In the genomic region with DNA sequence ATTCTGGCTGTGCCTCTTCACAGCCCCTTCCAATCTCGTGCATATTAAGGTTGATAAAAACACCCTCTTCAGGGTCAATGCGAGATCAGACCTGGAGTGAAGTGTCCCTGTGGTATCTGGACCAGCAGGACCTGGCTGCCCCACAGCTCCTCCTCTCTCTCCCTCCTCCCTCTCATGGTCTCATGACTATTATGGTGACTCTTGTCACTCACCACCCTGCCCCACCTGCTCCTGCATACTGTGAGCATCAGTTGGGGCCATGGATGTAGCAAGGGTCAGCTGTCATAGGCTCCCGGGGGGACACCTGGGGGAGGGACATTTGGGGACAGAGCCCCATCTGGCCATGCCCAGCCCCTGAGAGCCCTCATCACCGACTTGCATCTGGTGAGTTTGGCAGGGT, we compare ENCODE assay signal across 23 cellular contexts. TPM values are rescaled to one million over a fixed set of nuclear protein-coding genes. Genes with fewer than 3 reads are reported as not detected.
DNase-seq lines count a peak whose midpoint lies in the region; ATAC-seq, FAIRE-seq and TF ChIP-seq lines count a peak whose summit lies in the region.
"Had no signal": no experiment of that assay in that cellular context is flagged by ENCODE, and none has a peak within 500 bp of the region (broad histone marks: within the 10 kb centered on the region; RNA-seq: fewer than 3 reads in every experiment).

No MANE protein-coding gene starts in this region.

- 69% methylated on average over 4 of the region's 4 CpGs for WGBS in A549 (ENCODE audit: missing lambda C conversion rate)

- H3K27ac ChIP-seq in A549 (peak overlapping the region; percentile 6 to 45; a peak in 2 of 6 replicates), neutrophil (peak overlapping the region; percentile 74), colonic mucosa (no peak overlapping the region)
- H3K27ac ChIP-seq in BLaER1 treated with 17β-estradiol and CSF1 and Interleukin-3, amounts not matched to agents 10 nM and 100 nM = peak overlapping the region in 10 of 11 experiments; percentile 40 to 74 (median 56); a peak in 16 of 22 replicates
- H3K27ac ChIP-seq: tibial artery had no signal

- H3K4me1 Mint-ChIP-seq in activated naive CD8-positive, alpha-beta T cell treated with anti-CD3 and anti-CD28 coated beads for 36 hours = peaks cover 32% of the 10 kb centered on the region

- no peak for TF ChIP-seq POLR2A in A549 (IDR thresholded peaks at IDR 0.05; ENCODE audit: low read length)

- peaks cover 36% of the 10 kb centered on the region for H3K36me3 Mint-ChIP-seq in activated naive CD8-positive, alpha-beta T cell treated with anti-CD3 and anti-CD28 coated beads for 36 hours

- no peak for TF ChIP-seq EP300 in A549 (IDR thresholded peaks at IDR 0.05)

- TF ChIP-seq RAD21 in A549 (conservative IDR thresholded peaks at IDR 0.05 in 1 of 2, IDR thresholded peaks at IDR 0.05 in 1 of 2) = no peak

- intact Hi-C loops in colonic mucosa (cut with DNase I) = no loop called here

- TF ChIP-seq CTCF in A549 (IDR thresholded peaks at IDR 0.05) = no peak
- TF ChIP-seq CTCF in neutrophil (IDR thresholded peaks at IDR 0.05) = no peak
- no peak for TF ChIP-seq CTCF in colonic mucosa (IDR thresholded peaks at IDR 0.05)

- peak overlapping the region in 7 of 11 experiments; percentile 7 to 59 (median 41); a peak in 7 of 22 replicates for H3K9ac ChIP-seq in BLaER1 treated with 17β-estradiol and CSF1 and Interleukin-3, amounts not matched to agents 10 nM and 100 nM
- no peak overlapping the region for H3K9ac ChIP-seq in colonic mucosa (ENCODE audit: low read depth in 2 of 2, low read length in 2 of 2)

- H3K4me2 ChIP-seq in A549 = no peak overlapping the region
- peak overlapping the region; percentile 65 to 96 (median 78) for H3K4me2 ChIP-seq in BLaER1 treated with 17β-estradiol and CSF1 and Interleukin-3, amounts not matched to agents 10 nM and 100 nM

- no peaks in the 10 kb centered on the region for H3K27me3 Mint-ChIP-seq in activated naive CD8-positive, alpha-beta T cell treated with anti-CD3 and anti-CD28 coated beads for 36 hours
- H3K27me3 Mint-ChIP-seq: memory B cell, naive B cell had no signal

- H3K4me1 ChIP-seq in A549 (peaks cover 43% of the 10 kb centered on the region), neutrophil (ENCODE audit: control insufficient read depth in 1 of 2, insufficient read depth in 1 of 2, low read depth in 1 of 2, low read length in 1 of 2) (peaks cover 36 to 48% of the 10 kb centered on the region in 2 experiments), colonic mucosa (peaks cover 15% of the 10 kb centered on the region)
- H3K4me1 ChIP-seq in BLaER1 treated with 17β-estradiol and CSF1 and Interleukin-3, amounts not matched to agents 10 nM and 100 nM = peaks cover 84 to 97% (median 94%) of the 10 kb centered on the region in 10 experiments
- H3K4me1 ChIP-seq: breast epithelium, HAP-1 had no signal

- POLR2A ChIA-PET in A549 (lab: Yijun Ruan, JAX) = no interaction called here

- H3K4me3 Mint-ChIP-seq in activated naive CD8-positive, alpha-beta T cell treated with anti-CD3 and anti-CD28 coated beads for 36 hours = no peak overlapping the region
- H3K4me3 Mint-ChIP-seq: memory B cell, naive B cell had no signal

- H3K27ac Mint-ChIP-seq in activated naive CD8-positive, alpha-beta T cell treated with anti-CD3 and anti-CD28 coated beads for 36 hours = peak overlapping the region; percentile 5
- H3K27ac Mint-ChIP-seq: activated T-helper 2 cell treated with anti-CD3 and anti-CD28 coated beads, Interferon-gamma antibody, Interleukin-2, Interleukin-4, amounts not matched to agents 10 μg/mL and 5 μg/mL and 100 μg/mL, durations not matched to agents 14 hours and 24 hours and 36 hours had no signal

- no peak for FAIRE-seq in A549 (lab: Jason Lieb, UNC)
- FAIRE-seq: endothelial cell of umbilical vein, islet of Langerhans had no signal

- ATAC-seq in A549 = peak; percentile 7 to 19; a peak in 3 of 6 replicates
- ATAC-seq in GM18520 (IDR thresholded peaks at IDR 0.05; ENCODE audit: unreplicated experiment) = no peak

- peaks cover 38 to 72% (median 50%) of the 10 kb centered on the region in 11 experiments; a peak in 21 of 22 replicates for H4K20me1 ChIP-seq in BLaER1 treated with 17β-estradiol and CSF1 and Interleukin-3, amounts not matched to agents 10 nM and 100 nM

- DNase-seq in A549 (ENCODE audit: low read depth in 1 of 2, low spot score in 1 of 2) = no peak
- DNase-seq in activated naive CD8-positive, alpha-beta T cell treated with anti-CD3 and anti-CD28 coated beads for 36 hours = no peak
- no peak for DNase-seq in colonic mucosa
- no peak for DNase-seq in NCI-H526 (lab: John Stamatoyannopoulos, UW)
- no peak for DNase-seq in NOMO-1 treated with dmso at 0.1 percent for 144 hours (lab: John Stamatoyannopoulos, UW; ENCODE audit: unreplicated experiment)
- DNase-seq: activated CD4-positive, CD25-positive, alpha-beta regulatory T cell treated with anti-CD3 and anti-CD28 coated beads, Interleukin-2, amount 50 U/mL, for 72 hours; cortex of kidney; hippocampal formation; naive B cell; NCI-H2107; NCI-H510A; stimulated activated CD4-positive, alpha-beta T cell treated with anti-CD3 and anti-CD28 coated beads, Interleukin-1b, Interleukin-23, amount 100 ng/mL, for 48 hours; stimulated activated naive CD4-positive, alpha-beta T cell had no signal

- H3K9me3 ChIP-seq in A549 = no peaks in the 10 kb centered on the region
- peaks cover 0 to 7% (median 0%) of the 10 kb centered on the region in 11 experiments; a peak in 3 of 22 replicates for H3K9me3 ChIP-seq in BLaER1 treated with 17β-estradiol and CSF1 and Interleukin-3, amounts not matched to agents 10 nM and 100 nM (replicated peaks in 1 of 11)
- no peaks in the 10 kb centered on the region for H3K9me3 ChIP-seq in neutrophil
- no peaks in the 10 kb centered on the region for H3K9me3 ChIP-seq in colonic mucosa
- H3K9me3 ChIP-seq: breast epithelium, HAP-1, tibial artery had no signal

- H3K9me3 Mint-ChIP-seq in activated naive CD8-positive, alpha-beta T cell treated with anti-CD3 and anti-CD28 coated beads for 36 hours = peaks cover 3% of the 10 kb centered on the region
- H3K9me3 Mint-ChIP-seq: activated T-helper 2 cell treated with anti-CD3 and anti-CD28 coated beads, Interferon-gamma antibody, Interleukin-2, Interleukin-4, amounts not matched to agents 10 μg/mL and 5 μg/mL and 100 μg/mL, durations not matched to agents 14 hours and 24 hours and 36 hours; memory B cell had no signal

- peaks cover 0 to 20% (median 9%) of the 10 kb centered on the region in 11 experiments; a peak in 14 of 22 replicates for H3K36me3 ChIP-seq in BLaER1 treated with 17β-estradiol and CSF1 and Interleukin-3, amounts not matched to agents 10 nM and 100 nM
- no peaks in the 10 kb centered on the region for H3K36me3 ChIP-seq in neutrophil
- no peaks in the 10 kb centered on the region for H3K36me3 ChIP-seq in colonic mucosa
- H3K36me3 ChIP-seq: breast epithelium, HAP-1, tibial artery had no signal

- H3K27me3 ChIP-seq in BLaER1 treated with 17β-estradiol and CSF1 and Interleukin-3, amounts not matched to agents 10 nM and 100 nM = no peaks in the 10 kb centered on the region
- H3K27me3 ChIP-seq in neutrophil (no peaks in the 10 kb centered on the region), colonic mucosa (no peaks in the 10 kb centered on the region)
- H3K27me3 ChIP-seq: breast epithelium, tibial artery had no signal

- CTCF ChIA-PET in A549 (lab: Yijun Ruan, JAX) = interaction anchor here (0.6 to 2.6 kb wide), 6 partner anchors 8 to 274 kb away, joined by 3 to 17 read pairs (median 4); a partner anchor contains a TSS

- H3K4me3 ChIP-seq in A549 (no peak overlapping the region), neutrophil (ENCODE audit: low read depth in 1 of 2, low read length in 1 of 2) (no peak overlapping the region), colonic mucosa (no peak overlapping the region)
- no peak overlapping the region for H3K4me3 ChIP-seq in BLaER1 treated with 17β-estradiol and CSF1 and Interleukin-3, amounts not matched to agents 10 nM and 100 nM
- H3K4me3 ChIP-seq: breast epithelium, HAP-1, tibial artery had no signal

TF ChIP-seq in A549, 52 proteins besides CTCF, POLR2A, EP300 and RAD21:
- no peak for TF ChIP-seq RCOR1 (IDR thresholded peaks at IDR 0.05; ENCODE audit: low read depth, low read length)
- TF ChIP-seq RNF2 (IDR thresholded peaks at IDR 0.05; ENCODE audit: borderline replicate concordance, low read depth) = no peak
- TF ChIP-seq HOXB5 (CRISPR knock-in tag; IDR thresholded peaks at IDR 0.05) = no peak
- TF ChIP-seq CBX8 (IDR thresholded peaks at IDR 0.05) = no peak
- no peak for TF ChIP-seq TP53 (CRISPR knock-in tag; IDR thresholded peaks at IDR 0.05)

RNA-seq across cellular contexts. Expression of a gene that starts 50.2 kb away (rescaled TPM):
- polyA plus RNA-seq in A549 (2011; rRNA removed) (198 and 265 TPM in 2 replicates), A549 (2017; fragmentation: RNase III; extraction: RNeasy Plus Mini Kit Qiagen cat#74134 plus additional on column Dnase treatment) (56.3 to 89.5 TPM (median 57.8 TPM) in 3 replicates)
- polyA plus RNA-seq in A549 (2012; cell fraction: cytosol; rRNA removed) = 147 and 159 TPM in 2 replicates
- polyA plus RNA-seq in A549 (2012; cell fraction: nucleus; rRNA removed) = 84.5 and 165 TPM in 2 replicates
- polyA minus RNA-seq in A549 (2011; rRNA and poly(A)+ RNA removed) = 110 and 113 TPM in 2 replicates
- total RNA-seq in activated naive CD8-positive, alpha-beta T cell treated with anti-CD3 and anti-CD28 coated beads for 36 hours = 100 to 1,000 TPM; 357 to 367 TPM
- total RNA-seq in colonic mucosa = 100 to 1,000 TPM in 1 of 2 donors, 10 to 100 TPM in 1; 45.8 to 107 TPM

Comparison
In these comparisons a context has a peak if more than half of its experiments do, and no peak if none do; other contexts are left out.
1. H3K9ac ChIP-seq: peak in BLaER1 treated with 17β-estradiol and CSF1 and Interleukin-3, amounts not matched to agents 10 nM and 100 nM (7 of 11); none in colonic mucosa (0 of 2).